ENCODE assay signal across 9 cellular contexts in the genomic region with DNA sequence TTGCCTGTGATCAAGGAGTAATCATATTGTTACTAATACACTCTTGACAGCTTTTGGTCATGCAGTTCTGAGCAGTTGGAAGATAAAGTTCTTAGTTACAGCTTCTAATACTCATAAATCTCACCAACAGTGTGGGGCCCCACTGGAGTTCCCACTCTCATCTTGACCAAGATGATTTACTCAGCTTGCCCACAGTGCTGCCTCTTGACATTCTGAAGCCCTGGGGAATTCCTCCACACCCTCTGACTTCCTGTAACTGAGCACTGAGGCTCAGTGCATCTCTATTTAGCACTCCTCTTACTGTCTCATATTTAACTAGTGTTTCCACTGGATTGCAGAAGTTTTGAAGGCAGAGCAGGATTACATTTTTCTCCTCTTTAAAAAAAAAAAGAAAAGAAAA. TPM values are rescaled to one million over a fixed set of nuclear protein-coding genes. Genes with fewer than 3 reads are reported as not detected.
DNase-seq lines count a peak whose midpoint lies in the region; ATAC-seq and TF ChIP-seq lines count a peak whose summit lies in the region.
"Had no signal": no experiment of that assay in that cellular context is flagged by ENCODE, and none has a peak within 500 bp of the region (broad histone marks: within the 10 kb centered on the region; RNA-seq: fewer than 3 reads in every experiment).

No MANE protein-coding gene starts in this region.

- peaks cover 0 to 70% (median 23%) of the 10 kb centered on the region in 4 donors for H3K4me1 ChIP-seq in Peyer's patch

- TF ChIP-seq POLR2A in Peyer's patch (IDR thresholded peaks at IDR 0.05), result no peak

- DNase-seq in NK-92 treated with Interleukin-12 subunit alpha and Interleukin-12 subunit beta, amount 100 ng/mL, for 24 hours (lab: John Stamatoyannopoulos, UW), result peak; percentile 64
- DNase-seq in NK-92 (lab: John Stamatoyannopoulos, UW; ENCODE audit: unreplicated experiment) (no peak), Peyer's patch (peak in 2 of 3 donors; percentile 77 to 83), kidney tubule cell (ENCODE audit: low spot score) (peak; percentile 84), NCI-H774 (lab: John Stamatoyannopoulos, UW) (no peak)
- DNase-seq in activated gamma-delta T cell treated with anti-CD3 and anti-CD28 coated beads, Interleukin-2, amount 50 U/mL, for 16 hours (ENCODE audit: low read depth), result peak; percentile 60
- peak; percentile 81 for DNase-seq in stimulated activated CD8-positive, alpha-beta memory T cell treated with anti-CD3 and anti-CD28 coated beads, Interleukin-4, amount 100 ng/mL, for 48 hours

- H3K27me3 ChIP-seq in Peyer's patch, result no peaks in the 10 kb centered on the region

- no peaks in the 10 kb centered on the region for H3K36me3 ChIP-seq in Peyer's patch

- no peak for TF ChIP-seq CTCF in Peyer's patch (IDR thresholded peaks at IDR 0.05)

- H3K9me3 ChIP-seq in Peyer's patch, result no peaks in the 10 kb centered on the region

- peak overlapping the region in 3 of 4 donors; percentile 9 to 85 (median 54) for H3K27ac ChIP-seq in Peyer's patch
- H3K27ac ChIP-seq: C4-2B had no signal

- no peak overlapping the region for H3K4me3 ChIP-seq in Peyer's patch

- peak; percentile 46 for ATAC-seq in HG02943 (IDR thresholded peaks at IDR 0.05; ENCODE audit: low read depth, unreplicated experiment)

RNA-seq across cellular contexts. Expression of gene ARL6IP5, which starts 1.9 kb away (rescaled TPM):
- 10 to 100 TPM; 51.0 to 92.5 (median 82.4) TPM for total RNA-seq in Peyer's patch

RNA-seq across cellular contexts. Expression of gene UBA3, which starts 2.6 kb away (rescaled TPM):
- total RNA-seq in Peyer's patch, result 10 to 100 TPM; 28.9 to 64.5 (median 59.8) TPM

RNA-seq across cellular contexts. Expression of gene TMF1, which starts 30.7 kb away (rescaled TPM):
- 10 to 100 TPM; 36.8 to 49.5 (median 47.1) TPM for total RNA-seq in Peyer's patch

RNA-seq across cellular contexts. Expression of gene LMOD3, which starts 39.6 kb away (rescaled TPM):
- not detected for total RNA-seq in Peyer's patch

Comparison
In these comparisons a context has a peak if more than half of its experiments do, and no peak if none do; other contexts are left out.
1. DNase-seq: peak in NK-92 treated with Interleukin-12 subunit alpha and Interleukin-12 subunit beta, amount 100 ng/mL, for 24 hours (single experiment), Peyer's patch (2 of 3), activated gamma-delta T cell treated with anti-CD3 and anti-CD28 coated beads, Interleukin-2, amount 50 U/mL, for 16 hours (single experiment), kidney tubule cell (single experiment) and stimulated activated CD8-positive, alpha-beta memory T cell treated with anti-CD3 and anti-CD28 coated beads, Interleukin-4, amount 100 ng/mL, for 48 hours (single experiment); none in NK-92 (single experiment) and NCI-H774 (single experiment).